1 cellular context compared by ENCODE assay signal in genomic region chr3:38117748-38118420, GRCh38.
A peak's percentile ranks its signal among the peaks of the same experiment; 100 is the strongest.
TF ChIP-seq lines count a peak whose summit lies in the region.

No MANE protein-coding gene starts in this region.

TF ChIP-seq in HepG2, 621 proteins besides CTCF, POLR2A, EP300 and RAD21 (continued from another document and continues in another):
- TF ChIP-seq GLMP (CRISPR knock-in tag; IDR thresholded peaks at IDR 0.05; ENCODE audit: borderline replicate concordance), result no peak
- TF ChIP-seq ZNF260 (CRISPR knock-in tag; IDR thresholded peaks at IDR 0.05; ENCODE audit: borderline replicate concordance, low read depth), result no peak
- no peak for TF ChIP-seq ZSCAN20 (CRISPR knock-in tag; IDR thresholded peaks at IDR 0.05; ENCODE audit: borderline replicate concordance)
- TF ChIP-seq ZNF430 (CRISPR knock-in tag; IDR thresholded peaks at IDR 0.05), result peak; percentile 37; the same call in 1 of the 2 replicates
- TF ChIP-seq, protein P1, sequence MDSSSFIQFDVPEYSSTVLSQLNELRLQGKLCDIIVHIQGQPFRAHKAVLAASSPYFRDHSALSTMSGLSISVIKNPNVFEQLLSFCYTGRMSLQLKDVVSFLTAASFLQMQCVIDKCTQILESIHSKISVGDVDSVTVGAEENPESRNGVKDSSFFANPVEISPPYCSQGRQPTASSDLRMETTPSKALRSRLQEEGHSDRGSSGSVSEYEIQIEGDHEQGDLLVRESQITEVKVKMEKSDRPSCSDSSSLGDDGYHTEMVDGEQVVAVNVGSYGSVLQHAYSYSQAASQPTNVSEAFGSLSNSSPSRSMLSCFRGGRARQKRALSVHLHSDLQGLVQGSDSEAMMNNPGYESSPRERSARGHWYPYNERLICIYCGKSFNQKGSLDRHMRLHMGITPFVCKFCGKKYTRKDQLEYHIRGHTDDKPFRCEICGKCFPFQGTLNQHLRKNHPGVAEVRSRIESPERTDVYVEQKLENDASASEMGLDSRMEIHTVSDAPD (CRISPR knock-in tag; IDR thresholded peaks at IDR 0.05), result no peak
- no peak for TF ChIP-seq BRD4 (CRISPR knock-in tag; IDR thresholded peaks at IDR 0.05)
- TF ChIP-seq WIZ (CRISPR knock-in tag; IDR thresholded peaks at IDR 0.05), result no peak
- peak; percentile 90 for TF ChIP-seq AKAP8 (CRISPR knock-in tag; IDR thresholded peaks at IDR 0.05)
- no peak for TF ChIP-seq ZNF670 (CRISPR knock-in tag; IDR thresholded peaks at IDR 0.05; ENCODE audit: borderline replicate concordance)
- no peak for TF ChIP-seq ARHGAP35 (CRISPR knock-in tag; IDR thresholded peaks at IDR 0.05; ENCODE audit: borderline replicate concordance)
- TF ChIP-seq ZNF512 (CRISPR knock-in tag; IDR thresholded peaks at IDR 0.05), result 0 out of 2 replicates have a peak, but pooled peaks have one; percentile 79
- TF ChIP-seq KDM1A (CRISPR knock-in tag; IDR thresholded peaks at IDR 0.05), result no peak
- TF ChIP-seq NONO (IDR thresholded peaks at IDR 0.05), result no peak
- TF ChIP-seq NONO (CRISPR knock-in tag; conservative IDR thresholded peaks at IDR 0.05), result peak; percentile 94; the same call in 1 of the 2 replicates
- TF ChIP-seq SALL2 (CRISPR knock-in tag; IDR thresholded peaks at IDR 0.05), result 0 out of 2 replicates have a peak, but pooled peaks have one; percentile 46
- no peak for TF ChIP-seq ZNF549 (CRISPR knock-in tag; IDR thresholded peaks at IDR 0.05)
- peak; percentile 91 for TF ChIP-seq POLR2AphosphoS2 (IDR thresholded peaks at IDR 0.05; ENCODE audit: low read depth, low read length)
- TF ChIP-seq, protein P2, sequence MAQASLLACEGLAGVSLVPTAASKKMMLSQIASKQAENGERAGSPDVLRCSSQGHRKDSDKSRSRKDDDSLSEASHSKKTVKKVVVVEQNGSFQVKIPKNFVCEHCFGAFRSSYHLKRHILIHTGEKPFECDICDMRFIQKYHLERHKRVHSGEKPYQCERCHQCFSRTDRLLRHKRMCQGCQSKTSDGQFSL (CRISPR knock-in tag; IDR thresholded peaks at IDR 0.05), result 0 out of 2 replicates have a peak, but pooled peaks have one; percentile 34
- TF ChIP-seq, protein P3, sequence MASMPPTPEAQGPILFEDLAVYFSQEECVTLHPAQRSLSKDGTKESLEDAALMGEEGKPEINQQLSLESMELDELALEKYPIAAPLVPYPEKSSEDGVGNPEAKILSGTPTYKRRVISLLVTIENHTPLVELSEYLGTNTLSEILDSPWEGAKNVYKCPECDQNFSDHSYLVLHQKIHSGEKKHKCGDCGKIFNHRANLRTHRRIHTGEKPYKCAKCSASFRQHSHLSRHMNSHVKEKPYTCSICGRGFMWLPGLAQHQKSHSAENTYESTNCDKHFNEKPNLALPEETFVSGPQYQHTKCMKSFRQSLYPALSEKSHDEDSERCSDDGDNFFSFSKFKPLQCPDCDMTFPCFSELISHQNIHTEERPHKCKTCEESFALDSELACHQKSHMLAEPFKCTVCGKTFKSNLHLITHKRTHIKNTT (CRISPR knock-in tag; IDR thresholded peaks at IDR 0.05), result no peak
- TF ChIP-seq SP5 (CRISPR knock-in tag; IDR thresholded peaks at IDR 0.05; ENCODE audit: borderline replicate concordance, low read depth), result 0 out of 2 replicates have a peak, but pooled peaks have one; percentile 17
- peak; percentile 47; the same call in 1 of the 2 replicates for TF ChIP-seq GATAD2A (CRISPR knock-in tag; IDR thresholded peaks at IDR 0.05)
- TF ChIP-seq, protein P4, sequence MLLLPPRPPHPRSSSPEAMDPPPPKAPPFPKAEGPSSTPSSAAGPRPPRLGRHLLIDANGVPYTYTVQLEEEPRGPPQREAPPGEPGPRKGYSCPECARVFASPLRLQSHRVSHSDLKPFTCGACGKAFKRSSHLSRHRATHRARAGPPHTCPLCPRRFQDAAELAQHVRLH (CRISPR knock-in tag; IDR thresholded peaks at IDR 0.05; ENCODE audit: borderline replicate concordance, low read depth), result no peak
- no peak for TF ChIP-seq NFKBIZ (CRISPR knock-in tag; IDR thresholded peaks at IDR 0.05)
- no peak; the same call in 1 of the 2 replicates for TF ChIP-seq PATZ1 (CRISPR knock-in tag; IDR thresholded peaks at IDR 0.05)
- 0 out of 2 replicates have a peak, but pooled peaks have one; percentile 5 for TF ChIP-seq ETV5 (CRISPR knock-in tag; IDR thresholded peaks at IDR 0.05; ENCODE audit: borderline replicate concordance)
- TF ChIP-seq MLX (CRISPR knock-in tag; IDR thresholded peaks at IDR 0.05), result no peak
- TF ChIP-seq ATF7-NPFF (CRISPR knock-in tag; IDR thresholded peaks at IDR 0.05; ENCODE audit: low read depth), result peak; percentile 51; the same call in 1 of the 2 replicates
- no peak for TF ChIP-seq ZNF335 (CRISPR knock-in tag; IDR thresholded peaks at IDR 0.05)
- 0 out of 2 replicates have a peak, but pooled peaks have one; percentile 53 for TF ChIP-seq RBFOX2 (IDR thresholded peaks at IDR 0.05; ENCODE audit: low read depth, low read length)
- TF ChIP-seq SMYD3 (CRISPR knock-in tag; IDR thresholded peaks at IDR 0.05), result no peak
- TF ChIP-seq RXRB (CRISPR knock-in tag; IDR thresholded peaks at IDR 0.05; ENCODE audit: borderline replicate concordance), result peak; percentile 34; the same call in 1 of the 2 replicates
- no peak for TF ChIP-seq GATAD1 (CRISPR knock-in tag; IDR thresholded peaks at IDR 0.05)
- TF ChIP-seq ZNF317 (CRISPR knock-in tag; IDR thresholded peaks at IDR 0.05), result no peak
- TF ChIP-seq HDAC2 (CRISPR knock-in tag; IDR thresholded peaks at IDR 0.05), result peak; percentile 39
- TF ChIP-seq, protein P5, sequence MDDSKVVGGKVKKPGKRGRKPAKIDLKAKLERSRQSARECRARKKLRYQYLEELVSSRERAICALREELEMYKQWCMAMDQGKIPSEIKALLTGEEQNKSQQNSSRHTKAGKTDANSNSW (CRISPR knock-in tag; IDR thresholded peaks at IDR 0.05; ENCODE audit: borderline replicate concordance), result no peak
- TF ChIP-seq ZNF891 (CRISPR knock-in tag; IDR thresholded peaks at IDR 0.05), result 0 out of 2 replicates have a peak, but pooled peaks have one; percentile 43
- peak; percentile 25; the same call in 1 of the 2 replicates for TF ChIP-seq MIXL1 (CRISPR knock-in tag; IDR thresholded peaks at IDR 0.05)
- 0 out of 2 replicates have a peak, but pooled peaks have one; percentile 39 for TF ChIP-seq TOPORS (CRISPR knock-in tag; IDR thresholded peaks at IDR 0.05)
- no peak for TF ChIP-seq KMT2A (CRISPR knock-in tag; IDR thresholded peaks at IDR 0.05)
- peak; percentile 55 for TF ChIP-seq ZC3H13 (CRISPR knock-in tag; IDR thresholded peaks at IDR 0.05)
- peak; percentile 63 for TF ChIP-seq ZFP91 (CRISPR knock-in tag; IDR thresholded peaks at IDR 0.05; ENCODE audit: borderline replicate concordance)
- TF ChIP-seq SSRP1 (CRISPR knock-in tag; IDR thresholded peaks at IDR 0.05), result peak; percentile 32; the same call in 1 of the 2 replicates
- 0 out of 2 replicates have a peak, but pooled peaks have one; percentile 12 for TF ChIP-seq KDM4B (CRISPR knock-in tag; IDR thresholded peaks at IDR 0.05)
- 0 out of 2 replicates have a peak, but pooled peaks have one; percentile 25 for TF ChIP-seq ZNF484 (CRISPR knock-in tag; IDR thresholded peaks at IDR 0.05; ENCODE audit: borderline replicate concordance, low read depth)
- peak; percentile 58; the same call in 1 of the 2 replicates for TF ChIP-seq REPIN1 (CRISPR knock-in tag; IDR thresholded peaks at IDR 0.05; ENCODE audit: borderline replicate concordance, low read depth)
- TF ChIP-seq TEAD2 (CRISPR knock-in tag; IDR thresholded peaks at IDR 0.05), result no peak
- TF ChIP-seq ATRX (CRISPR knock-in tag; IDR thresholded peaks at IDR 0.05; ENCODE audit: borderline replicate concordance), result no peak
- no peak for TF ChIP-seq ZBTB7A (CRISPR knock-in tag; IDR thresholded peaks at IDR 0.05)
- no peak for TF ChIP-seq ZNF569 (CRISPR knock-in tag; IDR thresholded peaks at IDR 0.05; ENCODE audit: borderline replicate concordance)
- TF ChIP-seq GATA4 (IDR thresholded peaks at IDR 0.05; ENCODE audit: borderline replicate concordance, low read depth), result no peak
- TF ChIP-seq, protein P6, sequence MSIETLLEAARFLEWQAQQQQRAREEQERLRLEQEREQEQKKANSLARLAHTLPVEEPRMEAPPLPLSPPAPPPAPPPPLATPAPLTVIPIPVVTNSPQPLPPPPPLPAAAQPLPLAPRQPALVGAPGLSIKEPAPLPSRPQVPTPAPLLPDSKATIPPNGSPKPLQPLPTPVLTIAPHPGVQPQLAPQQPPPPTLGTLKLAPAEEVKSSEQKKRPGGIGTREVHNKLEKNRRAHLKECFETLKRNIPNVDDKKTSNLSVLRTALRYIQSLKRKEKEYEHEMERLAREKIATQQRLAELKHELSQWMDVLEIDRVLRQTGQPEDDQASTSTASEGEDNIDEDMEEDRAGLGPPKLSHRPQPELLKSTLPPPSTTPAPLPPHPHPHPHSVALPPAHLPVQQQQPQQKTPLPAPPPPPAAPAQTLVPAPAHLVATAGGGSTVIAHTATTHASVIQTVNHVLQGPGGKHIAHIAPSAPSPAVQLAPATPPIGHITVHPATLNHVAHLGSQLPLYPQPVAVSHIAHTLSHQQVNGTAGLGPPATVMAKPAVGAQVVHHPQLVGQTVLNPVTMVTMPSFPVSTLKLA (IDR thresholded peaks at IDR 0.05), result peak; percentile 62
- no peak for TF ChIP-seq FLYWCH1 (CRISPR knock-in tag; IDR thresholded peaks at IDR 0.05)
- TF ChIP-seq YEATS2 (CRISPR knock-in tag; IDR thresholded peaks at IDR 0.05; ENCODE audit: borderline replicate concordance), result 0 out of 2 replicates have a peak, but pooled peaks have one; percentile 12
- TF ChIP-seq ZNF556 (CRISPR knock-in tag; IDR thresholded peaks at IDR 0.05; ENCODE audit: borderline replicate concordance), result 0 out of 2 replicates have a peak, but pooled peaks have one; percentile 31
- no peak for TF ChIP-seq PCBP1 (IDR thresholded peaks at IDR 0.05; ENCODE audit: borderline replicate concordance, low read depth, low read length)
- no peak for TF ChIP-seq CCAR2 (optimal IDR thresholded peaks at IDR 0.05; ENCODE audit: low read depth, low read length)
- no peak for TF ChIP-seq KAT8 (CRISPR knock-in tag; IDR thresholded peaks at IDR 0.05)
- TF ChIP-seq ZNF160 (CRISPR knock-in tag; IDR thresholded peaks at IDR 0.05), result peak; percentile 65; the same call in 1 of the 2 replicates
- no peak for TF ChIP-seq ZNF546 (CRISPR knock-in tag; conservative IDR thresholded peaks at IDR 0.05)
- no peak for TF ChIP-seq HNF4G (IDR thresholded peaks at IDR 0.05; ENCODE audit: borderline replicate concordance, low read depth, low read length)
- TF ChIP-seq HNF4G (CRISPR knock-in tag; IDR thresholded peaks at IDR 0.05; ENCODE audit: borderline replicate concordance, low read depth), result 0 out of 2 replicates have a peak, but pooled peaks have one; percentile 40
- no peak for TF ChIP-seq ZNF564 (CRISPR knock-in tag; IDR thresholded peaks at IDR 0.05)
- TF ChIP-seq ZNF772 (CRISPR knock-in tag; IDR thresholded peaks at IDR 0.05), result peak; percentile 46; the same call in 1 of the 2 replicates
- TF ChIP-seq, protein P7, sequence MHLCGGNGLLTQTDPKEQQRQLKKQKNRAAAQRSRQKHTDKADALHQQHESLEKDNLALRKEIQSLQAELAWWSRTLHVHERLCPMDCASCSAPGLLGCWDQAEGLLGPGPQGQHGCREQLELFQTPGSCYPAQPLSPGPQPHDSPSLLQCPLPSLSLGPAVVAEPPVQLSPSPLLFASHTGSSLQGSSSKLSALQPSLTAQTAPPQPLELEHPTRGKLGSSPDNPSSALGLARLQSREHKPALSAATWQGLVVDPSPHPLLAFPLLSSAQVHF (CRISPR knock-in tag; IDR thresholded peaks at IDR 0.05), result no peak
